ENCODE assay signal across 12 cellular contexts in genomic region chr16:27229891-27230470, GRCh38. TPM values are rescaled to one million over a fixed set of nuclear protein-coding genes. Genes with fewer than 3 reads are reported as not detected.
DNase-seq lines count a peak whose midpoint lies in the region; ATAC-seq, FAIRE-seq and TF ChIP-seq lines count a peak whose summit lies in the region.
"Had no signal": no experiment of that assay in that cellular context is flagged by ENCODE, and none has a peak within 500 bp of the region (broad histone marks: within the 10 kb centered on the region; RNA-seq: fewer than 3 reads in every experiment).

No MANE protein-coding gene starts in this region.

- no peaks in the 10 kb centered on the region for H3K9me3 ChIP-seq in cardiac muscle cell (ENCODE audit: low read depth)
- no peaks in the 10 kb centered on the region for H3K9me3 ChIP-seq in SJCRH30 (replicated peaks)
- H3K9me3 ChIP-seq in H1 (ENCODE audit: insufficient read depth in 2 of 2, low read depth in 1 of 2, low read length in 1 of 2) = no peaks in the 10 kb centered on the region
- H3K9me3 ChIP-seq in transverse colon = no peaks in the 10 kb centered on the region

- H3K4me3 ChIP-seq in cardiac muscle cell (no peak overlapping the region), SJCRH30 (no peak overlapping the region), H1 (ENCODE audit: extremely low read depth in 1 of 4, insufficient read depth in 2 of 4, low read depth in 3 of 4, low read length in 4 of 4) (no peak overlapping the region), transverse colon (no peak overlapping the region)
- H3K4me3 ChIP-seq: neural progenitor cell had no signal

- H3K27ac ChIP-seq in cardiac muscle cell (peak overlapping the region; percentile 54), SJCRH30 (peak overlapping the region; percentile 11), H1 (ENCODE audit: low read depth, low read length) (no peak overlapping the region), transverse colon (peak overlapping the region; percentile 54 to 75 (median 66))
- H3K27ac ChIP-seq: neural progenitor cell had no signal

- H2BK20ac ChIP-seq in H1 (ENCODE audit: low read length) = no peak overlapping the region

- peaks cover 0 to 1% of the 10 kb centered on the region in 2 experiments for H4K20me1 ChIP-seq in H1 (replicated peaks in 1 of 2; ENCODE audit: control insufficient read depth in 1 of 2, insufficient read depth in 2 of 2, low read length in 2 of 2)

- no peaks in the 10 kb centered on the region for H3K36me3 ChIP-seq in cardiac muscle cell
- no peaks in the 10 kb centered on the region for H3K36me3 ChIP-seq in SJCRH30
- 0 out of 8 replicates have a peak, but pooled peaks cover 0 to 3% (median 0%) of the 10 kb centered on the region in 4 experiments for H3K36me3 ChIP-seq in H1 (ENCODE audit: control insufficient read depth in 2 of 4, insufficient read depth in 4 of 4, low read length in 3 of 4)
- H3K36me3 ChIP-seq in transverse colon = no peaks in the 10 kb centered on the region
- H3K36me3 ChIP-seq: neural progenitor cell had no signal

- no peak overlapping the region for H2BK12ac ChIP-seq in H1 (ENCODE audit: low read depth, low read length)

- no peak overlapping the region for H2AFZ ChIP-seq in H1 (ENCODE audit: low read length)
- H2AFZ ChIP-seq: neural progenitor cell had no signal

- H4K91ac ChIP-seq in H1 (replicated peaks; ENCODE audit: insufficient read length, low read length) = no peak overlapping the region

- in situ Hi-C loops in transverse colon (cut with MboI; ENCODE audit: low pct_ligation_motif_present in 1 of 4, low pct_unique_long_range_greater_than_20kb in 1 of 4, low sequenced_read_pairs in 3 of 4) = loop anchor here (10.0 to 25.0 kb wide), 3 partner anchors 85 to 135 kb away; partner anchors contain the start of gene IL4R (in 1 of the 4)

- no peak overlapping the region for H4K5ac ChIP-seq in H1 (ENCODE audit: insufficient read length, low read depth, low read length)

- TF ChIP-seq CTCF in cardiac muscle cell (IDR thresholded peaks at IDR 0.05; ENCODE audit: low read depth, low read length) (no peak), H1 (IDR thresholded peaks at IDR 0.05; ENCODE audit: control extremely low read depth in 1 of 3, insufficient read depth in 1 of 3, low read depth in 1 of 3, low read length in 3 of 3) (no peak), transverse colon (IDR thresholded peaks at IDR 0.05) (no peak)

- H3K56ac ChIP-seq in H1 (replicated peaks; ENCODE audit: insufficient read length, low read depth, low read length) = no peak overlapping the region

- H3K18ac ChIP-seq in H1 (ENCODE audit: extremely low read depth, low read length) = no peak overlapping the region

- no peaks in the 10 kb centered on the region for H3K79me2 ChIP-seq in H1 (ENCODE audit: control insufficient read depth in 1 of 2, insufficient read depth in 2 of 2, low read length in 2 of 2)

- no peak for TF ChIP-seq EP300 in H1 (IDR thresholded peaks at IDR 0.05; ENCODE audit: borderline replicate concordance in 1 of 2, low read depth in 2 of 2, low read length in 2 of 2)
- no peak for TF ChIP-seq EP300 in transverse colon (IDR thresholded peaks at IDR 0.05; ENCODE audit: low read depth)

- ATAC-seq in left ventricle myocardium superior (no peak), GM18873 (IDR thresholded peaks at IDR 0.05; ENCODE audit: low FRiP score, unreplicated experiment) (no peak)

- no peaks in the 10 kb centered on the region for H3K79me1 ChIP-seq in H1 (ENCODE audit: low read depth, low read length)

- DNase-seq in cardiac muscle cell (ENCODE audit: low read depth in 1 of 2, low spot score in 1 of 2) = no peak
- no peak for DNase-seq in left ventricle myocardium superior
- DNase-seq in SJCRH30 = no peak
- DNase-seq in H1 (ENCODE audit: low read depth in 1 of 2, low spot score in 2 of 2) = no peak
- no peak for DNase-seq in transverse colon
- no peak for DNase-seq in SKM-1 treated with dmso at 0.1 percent for 144 hours (lab: John Stamatoyannopoulos, UW; ENCODE audit: unreplicated experiment)
- no peak for DNase-seq in hypothalamus (lab: John Stamatoyannopoulos, UW)
- DNase-seq: DMS 273 treated with DMSO at 0.1 percent for 48 hours, NCI-H2171 treated with DMSO at 0.1 percent for 48 hours, retina had no signal

- H3K9ac ChIP-seq in H1 (replicated peaks in 1 of 4; ENCODE audit: extremely low read depth in 1 of 4, low read depth in 3 of 4, low read length in 3 of 4) = no peak overlapping the region
- H3K9ac ChIP-seq: neural progenitor cell had no signal

- H3K4ac ChIP-seq in H1 (replicated peaks; ENCODE audit: insufficient read length, low read depth, low read length) = no peak overlapping the region

- H2BK15ac ChIP-seq in H1 (ENCODE audit: low read length) = no peak overlapping the region

- H4K8ac ChIP-seq in H1 (ENCODE audit: extremely low read depth, insufficient read depth, low read length) = peak overlapping the region; percentile 18; the same call in 1 of the 2 replicates

- H3K23ac ChIP-seq in H1 (ENCODE audit: insufficient read length) = no peak overlapping the region

- FAIRE-seq in H1 (lab: Jason Lieb, UNC) = no peak

- no peak for TF ChIP-seq POLR2A in H1 (IDR thresholded peaks at IDR 0.05; ENCODE audit: control extremely low read depth in 1 of 2, low read depth in 2 of 2, low read length in 2 of 2)
- TF ChIP-seq POLR2A in transverse colon (IDR thresholded peaks at IDR 0.05) = no peak

- H2BK120ac ChIP-seq in H1 (replicated peaks; ENCODE audit: low read depth, low read length) = no peak overlapping the region

- no peak overlapping the region for H3K14ac ChIP-seq in H1 (ENCODE audit: insufficient read length)

- H2BK5ac ChIP-seq in H1 (ENCODE audit: low read depth, low read length) = no peak overlapping the region

- no peak overlapping the region for H2AK5ac ChIP-seq in H1 (ENCODE audit: low read depth, low read length)

- POLR2A ChIA-PET in H1 (lab: Charles Lee; ENCODE audit: partially characterized antibody) = interaction anchor here (0.7 kb wide), 1 partner anchor 116 kb away, joined by 3 read pairs; no protein-coding TSS in a partner anchor

- H3K4me2 ChIP-seq in H1 (ENCODE audit: insufficient read depth in 1 of 2, low read depth in 2 of 2, low read length in 2 of 2) = no peak overlapping the region
- H3K4me2 ChIP-seq: neural progenitor cell had no signal

- CTCF ChIA-PET in H1 (lab: Charles Lee; ENCODE audit: partially characterized antibody) = interaction anchor here (0.6 to 17.4 kb wide), 11 partner anchors 8 to 227 kb away, joined by 3 to 241 read pairs (median 4); no protein-coding TSS in a partner anchor

- H3K23me2 ChIP-seq in H1 (ENCODE audit: low read depth, low read length) = no peaks in the 10 kb centered on the region

- 94% methylated on average over 12 of the region's 18 CpGs; no CpG with 5 or more reads in 1 of the 2 experiments for WGBS in H1 (ENCODE audit: extremely low coverage in 1 of 2, insufficient coverage in 1 of 2, insufficient read length in 1 of 2, insufficient replicate concordance in 2 of 2, low coverage in 1 of 2, low lambda C conversion rate in 2 of 2, missing lambda C conversion rate in 1 of 2), 2 experiments
- WGBS in transverse colon (ENCODE audit: low coverage in 1 of 2), 2 donors = 94% methylated on average over 18 of the region's 18 CpGs; no CpG with 5 or more reads in 1 of the 2 donors

- no peak for TF ChIP-seq RAD21 in H1 (IDR thresholded peaks at IDR 0.05 in 1 of 2, conservative IDR thresholded peaks at IDR 0.05 in 1 of 2; ENCODE audit: low read depth in 2 of 2, low read length in 2 of 2)

- H3K27me3 ChIP-seq in cardiac muscle cell = no peaks in the 10 kb centered on the region
- H3K27me3 ChIP-seq in SJCRH30 = no peaks in the 10 kb centered on the region
- H3K27me3 ChIP-seq in H1 (replicated peaks in 1 of 4; ENCODE audit: control insufficient read depth in 3 of 4, extremely low read depth in 1 of 4, insufficient read depth in 3 of 4, low read length in 3 of 4) = no peaks in the 10 kb centered on the region
- no peaks in the 10 kb centered on the region for H3K27me3 ChIP-seq in transverse colon
- H3K27me3 ChIP-seq: neural progenitor cell had no signal

- H3K4me1 ChIP-seq in cardiac muscle cell (ENCODE audit: low read depth) (peaks cover 21% of the 10 kb centered on the region), SJCRH30 (peaks cover 35% of the 10 kb centered on the region), H1 (replicated peaks in 1 of 4; ENCODE audit: control insufficient read depth in 3 of 4, insufficient read depth in 4 of 4, low read length in 3 of 4) (0 out of 7 replicates have a peak, but pooled peaks cover 0 to 2% (median 0%) of the 10 kb centered on the region in 4 experiments), transverse colon (peaks cover 23 to 74% (median 55%) of the 10 kb centered on the region in 4 donors)
- H3K4me1 ChIP-seq: neural progenitor cell had no signal

- intact Hi-C loops in left ventricle myocardium superior (cut with micrococcal nuclease) (no loop called here), transverse colon (cut with DNase I; ENCODE audit: low total_unique reads) (no loop called here)

RNA-seq across cellular contexts. Expression of gene KDM8, which starts 26.7 kb away (rescaled TPM):
- total RNA-seq in cardiac muscle cell (5.7 and 8.5 TPM in 2 replicates), left ventricle myocardium superior (3.7 TPM), transverse colon (10 to 100 TPM in 2 of 4 donors, 1 to 10 TPM in 2; 4.4 to 14.2 (median 9.2) TPM)
- polyA plus RNA-seq in cardiac muscle cell (10.5 TPM in 2 replicates), H1 (2011; rRNA removed) (8.1 and 12.8 TPM in 2 replicates)
- total RNA-seq in SJCRH30 (2014; rRNA removed; shearing (Covaris generic)) = 4.3 and 4.9 TPM in 2 replicates
- total RNA-seq in H1 (2021; fragmentation: NEBNext Ultra II Directional; extraction: Animal tissue kit (Norgen Biotek cat#: 25700)) = 10.3 and 14.6 TPM in 2 replicates
- 7.2 TPM for polyA plus RNA-seq in H1 (2011; cell fraction: cytosol; rRNA removed)
- polyA plus RNA-seq in H1 (2011; cell fraction: nucleus; rRNA removed) = 11.6 TPM
- polyA plus RNA-seq in H1 (2012, experiment 1 of 2) = 5.0 to 9.1 TPM (median 7.2 TPM) in 4 replicates
- 6.9 TPM for polyA plus RNA-seq in H1 (2012, experiment 2 of 2)
- polyA plus RNA-seq in H1 (2013, experiment 1 of 2) = 4.7 TPM
- 4.9 TPM for polyA plus RNA-seq in H1 (2013, experiment 2 of 2)
- polyA minus RNA-seq in H1 (2011; rRNA and poly(A)+ RNA removed) = 6.5 and 11.8 TPM in 2 replicates
- polyA minus RNA-seq in H1 (2011; cell fraction: cytosol; rRNA and poly(A)+ RNA removed) = 4.6 TPM
- polyA minus RNA-seq in H1 (2011; cell fraction: nucleus; rRNA and poly(A)+ RNA removed) = 16.0 TPM

RNA-seq across cellular contexts. Expression of gene NSMCE1, which starts 38.6 kb away (rescaled TPM):
- total RNA-seq in cardiac muscle cell (14.2 and 28.2 TPM in 2 replicates), left ventricle myocardium superior (34.2 TPM), transverse colon (10 to 100 TPM in 3 of 4 donors, 1 to 10 TPM in 1; 6.2 to 90.8 (median 27.2) TPM)
- polyA plus RNA-seq in cardiac muscle cell (23.4 and 65.8 TPM in 2 replicates), H1 (2011; rRNA removed) (8.1 and 8.7 TPM in 2 replicates)
- total RNA-seq in SJCRH30 (2014; rRNA removed; shearing (Covaris generic)) = 38.3 and 39.5 TPM in 2 replicates
- 16.6 and 18.4 TPM in 2 replicates for total RNA-seq in H1 (2021; fragmentation: NEBNext Ultra II Directional; extraction: Animal tissue kit (Norgen Biotek cat#: 25700))
- 14.7 TPM for polyA plus RNA-seq in H1 (2011; cell fraction: cytosol; rRNA removed)
- polyA plus RNA-seq in H1 (2011; cell fraction: nucleus; rRNA removed) = 7.4 TPM
- polyA plus RNA-seq in H1 (2012, experiment 1 of 2) = 20.7 to 29.4 TPM (median 24.4 TPM) in 4 replicates
- 29.3 TPM for polyA plus RNA-seq in H1 (2012, experiment 2 of 2)
- 35.3 TPM for polyA plus RNA-seq in H1 (2013, experiment 1 of 2)
- polyA plus RNA-seq in H1 (2013, experiment 2 of 2) = 37.6 TPM
- polyA minus RNA-seq in H1 (2011; rRNA and poly(A)+ RNA removed) = 6.5 and 28.8 TPM in 2 replicates
- 7.0 TPM for polyA minus RNA-seq in H1 (2011; cell fraction: cytosol; rRNA and poly(A)+ RNA removed)
- 3.3 TPM for polyA minus RNA-seq in H1 (2011; cell fraction: nucleus; rRNA and poly(A)+ RNA removed)
